Comparison of ENCODE assay signal across 16 cellular contexts in the genomic region with DNA sequence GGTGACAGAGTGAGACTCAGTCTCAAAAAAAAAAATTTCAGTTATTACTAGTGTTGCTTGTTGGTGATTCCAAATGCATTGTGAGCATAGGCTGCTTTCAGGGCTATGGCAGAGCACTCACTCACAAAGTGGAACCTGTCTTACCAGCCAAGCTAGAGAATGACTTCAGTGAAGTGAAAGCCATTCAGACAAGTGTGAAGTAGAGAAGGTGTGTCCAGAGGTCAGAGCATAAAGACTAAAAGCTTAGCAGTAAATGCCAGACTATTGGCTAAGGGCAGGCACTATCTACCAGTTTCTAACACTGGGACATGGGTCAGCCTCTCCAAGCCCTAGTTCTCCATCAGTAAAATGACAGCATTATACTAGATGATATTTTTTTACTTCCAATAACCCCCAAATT. TPM values are rescaled to one million over a fixed set of nuclear protein-coding genes. Genes with fewer than 3 reads are reported as not detected.
DNase-seq lines count a peak whose midpoint lies in the region; TF ChIP-seq lines count a peak whose summit lies in the region.
"Had no signal": no experiment of that assay in that cellular context is flagged by ENCODE, and none has a peak within 500 bp of the region (broad histone marks: within the 10 kb centered on the region; RNA-seq: fewer than 3 reads in every experiment).

No MANE protein-coding gene starts in this region.

- no peak overlapping the region for H3K4me3 Mint-ChIP-seq in MCF 10A (ENCODE audit: unreplicated experiment)
- H3K4me3 Mint-ChIP-seq: HFFc6 had no signal

- DNase-seq in T47D (ENCODE audit: low read depth in 1 of 2, low spot score in 1 of 2) (peak; percentile 55 to 84), MCF 10A (ENCODE audit: unreplicated experiment) (no peak), PC-9 (peak; percentile 43 to 89), islet precursor cell (peak; percentile 52), superior temporal gyrus (ENCODE audit: extremely low spot score) (peak; percentile 12), amygdala (lab: John Stamatoyannopoulos, UW) (no peak), GDM1 (lab: John Stamatoyannopoulos, UW) (no peak)
- DNase-seq in effector CD8-positive, alpha-beta T cell (lab: John Stamatoyannopoulos, UW) = no peak
- DNase-seq: C1 segment of cervical spinal cord, EL, HFFc6, NCI-H187 treated with DMSO at 0.1 percent for 48 hours, NCI-H2171, NCI-H510A, NCI-H774, SHP77 had no signal

- peak overlapping the region; percentile 51 for H3K4me2 ChIP-seq in PC-9

- CTCF ChIA-PET in MCF 10A (lab: Yijun Ruan, JAX) (interaction anchor here (0.8 kb wide), 1 partner anchor 7 kb away, joined by 3 read pairs; no protein-coding TSS in a partner anchor), PC-9 (lab: Charles Lee) (no interaction called here)

- BruUV-seq in MCF 10A (replicated peaks; lab: Mats Ljungman, UMichigan) = no TSS peak
- BruUV-seq in PC-9 (replicated peaks; lab: Mats Ljungman, UMichigan) = no TSS peak

- no peaks in the 10 kb centered on the region for H3K9me3 ChIP-seq in PC-9 (ENCODE audit: insufficient read depth, low read depth)

- no peak overlapping the region for H2AFZ ChIP-seq in PC-9

- peaks cover 5% of the 10 kb centered on the region; the same call in 1 of the 2 replicates for H3F3A ChIP-seq in PC-9 (ENCODE audit: insufficient read depth, low read depth)

- H3K79me2 ChIP-seq in PC-9 (ENCODE audit: low read depth) = no peaks in the 10 kb centered on the region

- H3K27me3 Mint-ChIP-seq in MCF 10A (ENCODE audit: insufficient read depth, unreplicated experiment) = no peaks in the 10 kb centered on the region

- in situ Hi-C loops in T47D (cut with HindIII; ENCODE audit: low pct_unique_long_range_greater_than_20kb, low sequenced_read_pairs) = no loop called here

- no peaks in the 10 kb centered on the region for H4K20me1 ChIP-seq in PC-9 (ENCODE audit: insufficient read depth)

- H3K4me1 Mint-ChIP-seq in MCF 10A (ENCODE audit: insufficient read depth, unreplicated experiment) = peaks cover 6% of the 10 kb centered on the region

- H3K27me3 ChIP-seq in PC-9 (ENCODE audit: insufficient read depth, low read depth) = no peaks in the 10 kb centered on the region

- no peaks in the 10 kb centered on the region for H3K36me3 Mint-ChIP-seq in MCF 10A (ENCODE audit: insufficient read depth, unreplicated experiment)

- POLR2A ChIA-PET in MCF 10A (lab: Yijun Ruan, JAX) = interaction anchor here (2.9 kb wide), 1 partner anchor 22 kb away, joined by 14 read pairs; a partner anchor contains a TSS
- POLR2A ChIA-PET in PC-9 (lab: Charles Lee; ENCODE audit: unreplicated experiment) = interaction anchor here (0.6 kb wide), 3 partner anchors 54 to 68 kb away, joined by 3 read pairs; no protein-coding TSS in a partner anchor

- H3K27ac ChIP-seq in PC-9 = peak overlapping the region; percentile 22; the same call in 1 of the 2 replicates

- no peaks in the 10 kb centered on the region for H3K9me3 Mint-ChIP-seq in MCF 10A (ENCODE audit: unreplicated experiment)
- H3K9me3 Mint-ChIP-seq: HFFc6 had no signal

- H3K36me3 ChIP-seq in PC-9 (ENCODE audit: low read depth) = no peaks in the 10 kb centered on the region

- no peak overlapping the region for H3K4me3 ChIP-seq in PC-9

- H3K9me2 ChIP-seq in PC-9 (ENCODE audit: insufficient read depth) = no peaks in the 10 kb centered on the region

- intact Hi-C loops in MCF 10A (cut with micrococcal nuclease) (no loop called here), PC-9 (cut with micrococcal nuclease; ENCODE audit: unreplicated experiment) (no loop called here)

- no peak overlapping the region for H3K27ac Mint-ChIP-seq in MCF 10A (ENCODE audit: low read depth, unreplicated experiment)
- H3K27ac Mint-ChIP-seq: HFFc6 had no signal

- peaks cover 27% of the 10 kb centered on the region for H3K4me1 ChIP-seq in PC-9 (replicated peaks; ENCODE audit: insufficient read depth)

- TF ChIP-seq CTCF in MCF 10A (IDR thresholded peaks at IDR 0.05; ENCODE audit: unreplicated experiment) (no peak), PC-9 (conservative IDR thresholded peaks at IDR 0.05) (no peak)

RNA-seq across cellular contexts. Expression of a gene that starts 12.7 kb away (rescaled TPM):
- 0.47 TPM in 1 of 2 replicates, not detected in the other for total RNA-seq in MCF 10A (2022)
- total RNA-seq in PC-9 (2021) = 0.35 TPM in 1 of 2 replicates, not detected in the other

RNA-seq across cellular contexts. Expression of a gene that starts 21.9 kb away (rescaled TPM):
- 0.51 and 0.56 TPM in 2 replicates for total RNA-seq in MCF 10A (2022)
- total RNA-seq in PC-9 (2021) = 11.0 and 14.3 TPM in 2 replicates

RNA-seq across cellular contexts. Expression of a gene that starts 57.9 kb away (rescaled TPM):
- total RNA-seq in MCF 10A (2022) = 26.5 and 30.9 TPM in 2 replicates
- 55.4 and 57.2 TPM in 2 replicates for total RNA-seq in PC-9 (2021)

RNA-seq across cellular contexts. Expression of a gene that starts 58.8 kb away (rescaled TPM):
- total RNA-seq in MCF 10A (2022) = 11.7 and 15.3 TPM in 2 replicates
- 18.6 and 22.9 TPM in 2 replicates for total RNA-seq in PC-9 (2021)

Comparison
In these comparisons a context has a peak if more than half of its experiments do, and no peak if none do; other contexts are left out.
1. DNase-seq: peak in T47D (2 of 2), PC-9 (2 of 2), islet precursor cell (single experiment) and superior temporal gyrus (single experiment); none in MCF 10A (single experiment), effector CD8-positive, alpha-beta T cell (single experiment), amygdala (0 of 56) and GDM1 (single experiment).